8 cellular contexts compared by ENCODE assay signal in genomic region chr19:52821206-52821960, GRCh38. TPM values are rescaled to one million over a fixed set of nuclear protein-coding genes. Genes with fewer than 3 reads are reported as not detected.
DNase-seq lines count a peak whose midpoint lies in the region; FAIRE-seq and TF ChIP-seq lines count a peak whose summit lies in the region.
"Not testable (repeated sequence)": the region's sequence is repeated elsewhere in the genome, so short reads cannot be mapped to it uniquely, and the experiment has no call there.

Gene ZNF28 (minus strand): TSS chr19:52821633. CDS start chr19:52817958, 3,675 bp downstream.

- H3K27ac Mint-ChIP-seq in activated naive CD4-positive, alpha-beta T cell treated with anti-CD3 and anti-CD28 coated beads, Interleukin-2, amount 10 ng/mL, durations not matched to agents 7 days and 5 days, result peak within 1 kb of the TSS; percentile 82
- H3K27ac Mint-ChIP-seq in neural progenitor cell, result peak within 1 kb of the TSS; percentile 40

- peak; percentile 64 for DNase-seq in EL
- peak; percentile 64 for DNase-seq in H54 (ENCODE audit: insufficient read length, low spot score)
- DNase-seq in LNCaP clone FGC (ENCODE audit: low read depth), result peak; percentile 8
- peak; percentile 71 for DNase-seq in activated naive CD4-positive, alpha-beta T cell treated with anti-CD3 and anti-CD28 coated beads, Interleukin-2, amount 10 ng/mL, durations not matched to agents 7 days and 5 days
- peak; percentile 42 for DNase-seq in germinal center (ENCODE audit: low spot score)
- peak; percentile 64 for DNase-seq in neural progenitor cell (ENCODE audit: low spot score)
- DNase-seq in stimulated activated naive CD4-positive, alpha-beta T cell (lab: John Stamatoyannopoulos, UW), result peak; percentile 34 to 64 (median 42)

- H3K9ac ChIP-seq in SU-DHL-6 (ENCODE audit: low read length) (peak within 1 kb of the TSS; percentile 94), neural progenitor cell (peak within 1 kb of the TSS; percentile 55)

- peaks cover 27% of the 10 kb centered on the region for H3K4me1 Mint-ChIP-seq in activated naive CD4-positive, alpha-beta T cell treated with anti-CD3 and anti-CD28 coated beads, Interleukin-2, amount 10 ng/mL, durations not matched to agents 7 days and 5 days
- not testable (repeated sequence) for H3K4me1 Mint-ChIP-seq in neural progenitor cell

- TF ChIP-seq POLR2A in H54 (IDR thresholded peaks at IDR 0.05; ENCODE audit: low read depth, low read length), result peak; percentile 53; the same call in 1 of the 2 replicates

- H3K9me2 ChIP-seq in SU-DHL-6 (replicated peaks; ENCODE audit: insufficient read depth, low read length), result not testable (repeated sequence)

- FAIRE-seq in H54 (lab: Jason Lieb, UNC), result peak; percentile 86

- peaks cover 41% of the 10 kb centered on the region for H3K36me3 Mint-ChIP-seq in activated naive CD4-positive, alpha-beta T cell treated with anti-CD3 and anti-CD28 coated beads, Interleukin-2, amount 10 ng/mL, durations not matched to agents 7 days and 5 days
- peaks cover 18% of the 10 kb centered on the region for H3K36me3 Mint-ChIP-seq in neural progenitor cell

- not testable (repeated sequence) for H3K27me3 Mint-ChIP-seq in activated naive CD4-positive, alpha-beta T cell treated with anti-CD3 and anti-CD28 coated beads, Interleukin-2, amount 10 ng/mL, durations not matched to agents 7 days and 5 days; neural progenitor cell (ENCODE audit: insufficient read depth, low read depth)

- peak within 1 kb of the TSS; percentile 88 for H3K4me3 Mint-ChIP-seq in activated naive CD4-positive, alpha-beta T cell treated with anti-CD3 and anti-CD28 coated beads, Interleukin-2, amount 10 ng/mL, durations not matched to agents 7 days and 5 days
- peak within 1 kb of the TSS; percentile 90 for H3K4me3 Mint-ChIP-seq in neural progenitor cell

- H3K79me2 ChIP-seq in SU-DHL-6 (ENCODE audit: insufficient read depth, low read length); neural progenitor cell (ENCODE audit: low read depth): not testable (repeated sequence)

- CTCF ChIA-PET in activated naive CD4-positive, alpha-beta T cell treated with anti-CD3 and anti-CD28 coated beads, Interleukin-2, amount 10 ng/mL, durations not matched to agents 7 days and 5 days (lab: Charles Lee), result not testable (repeated sequence)

- not testable (repeated sequence) for H3K27me3 ChIP-seq in SU-DHL-6 (ENCODE audit: low read length); neural progenitor cell

- not testable (repeated sequence) for H3K9me3 ChIP-seq in SU-DHL-6 (ENCODE audit: insufficient read depth, low read length); neural progenitor cell (ENCODE audit: low read depth)

- H3K36me3 ChIP-seq in SU-DHL-6 (ENCODE audit: low read length); neural progenitor cell: not testable (repeated sequence)

- H3K4me1 ChIP-seq in neural progenitor cell, result not testable (repeated sequence)

- not testable (repeated sequence) for TF ChIP-seq CTCF in LNCaP clone FGC (IDR thresholded peaks at IDR 0.05; ENCODE audit: control insufficient read depth, extremely low read depth, insufficient read depth); SU-DHL-6 (IDR thresholded peaks at IDR 0.05; ENCODE audit: insufficient read depth, low read length, poor library complexity, severe bottlenecking); neural progenitor cell (IDR thresholded peaks at IDR 0.05)

- H3K4me3 ChIP-seq in LNCaP clone FGC (ENCODE audit: low read depth, low read length) (peak within 1 kb of the TSS; percentile 71), SU-DHL-6 (ENCODE audit: insufficient read depth, low read length, poor library complexity, severe bottlenecking) (peak within 1 kb of the TSS; percentile 92), neural progenitor cell (peak within 1 kb of the TSS; percentile 90)

- H3F3A ChIP-seq in SU-DHL-6 (ENCODE audit: insufficient read depth); neural progenitor cell (ENCODE audit: low read depth): not testable (repeated sequence)

- not testable (repeated sequence) for H4K20me1 ChIP-seq in SU-DHL-6 (ENCODE audit: low read depth, low read length); neural progenitor cell (ENCODE audit: low read depth)

- H3K4me2 ChIP-seq in SU-DHL-6 (ENCODE audit: low read depth, low read length, poor library complexity, severe bottlenecking) (peak within 1 kb of the TSS; percentile 65), neural progenitor cell (peak within 1 kb of the TSS; percentile 81)

- H2AFZ ChIP-seq in SU-DHL-6 (ENCODE audit: low read depth, low read length, severe bottlenecking), result peak within 1 kb of the TSS; percentile 74
- H2AFZ ChIP-seq in neural progenitor cell (replicated peaks), result peak within 1 kb of the TSS; percentile 82

- peaks cover 34% of the 10 kb centered on the region for H3K9me3 Mint-ChIP-seq in activated naive CD4-positive, alpha-beta T cell treated with anti-CD3 and anti-CD28 coated beads, Interleukin-2, amount 10 ng/mL, durations not matched to agents 7 days and 5 days
- peaks cover 29% of the 10 kb centered on the region for H3K9me3 Mint-ChIP-seq in neural progenitor cell

- H3K27ac ChIP-seq in SU-DHL-6 (ENCODE audit: low read depth, low read length), result 0 out of 2 replicates have a peak within 1 kb of the TSS, but pooled peaks have one; percentile 29
- H3K27ac ChIP-seq in neural progenitor cell, result not testable (repeated sequence)

RNA-seq across cellular contexts. Expression of gene ZNF28, which starts in this region (rescaled TPM):
- 24.1 and 37.6 TPM in 2 replicates for total RNA-seq in neural progenitor cell (ENCODE audit: low replicate concordance)

Comparison
In these comparisons a context has a peak if more than half of its experiments do, and no peak if none do; other contexts are left out.
1. DNase-seq: peak in every context shown above with its lines; median percentile 71 in activated naive CD4-positive, alpha-beta T cell treated with anti-CD3 and anti-CD28 coated beads, Interleukin-2, amount 10 ng/mL, durations not matched to agents 7 days and 5 days; 64 in EL; 64 in H54; 64 in neural progenitor cell; 42 in stimulated activated naive CD4-positive, alpha-beta T cell; 42 in germinal center; 8 in LNCaP clone FGC.